Comparison of ENCODE assay signal across 1 cellular context in the genomic region with DNA sequence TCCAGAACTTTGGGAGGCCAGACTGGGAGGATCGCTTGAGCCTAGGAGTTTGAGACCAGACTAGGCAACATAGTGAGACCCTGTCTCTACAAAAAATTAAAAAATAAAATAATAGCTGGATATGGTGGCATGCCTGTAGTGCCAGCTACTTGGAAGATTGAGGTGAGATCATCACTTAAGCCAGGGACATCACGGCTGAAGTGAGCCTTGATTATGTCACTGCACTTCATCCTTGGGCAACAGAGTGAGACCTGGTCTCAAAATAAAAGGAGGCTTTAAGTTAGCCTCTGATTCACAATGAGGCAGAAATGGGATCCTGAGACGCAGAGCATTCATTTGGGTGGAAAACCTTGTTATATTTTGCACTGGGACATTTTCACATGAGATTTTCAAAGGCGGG.
TF ChIP-seq lines count a peak whose summit lies in the region.

No MANE protein-coding gene starts in this region.

TF ChIP-seq in K562, 482 proteins besides CTCF, POLR2A, EP300 and RAD21 (continued from another document):
- TF ChIP-seq, protein P1, sequence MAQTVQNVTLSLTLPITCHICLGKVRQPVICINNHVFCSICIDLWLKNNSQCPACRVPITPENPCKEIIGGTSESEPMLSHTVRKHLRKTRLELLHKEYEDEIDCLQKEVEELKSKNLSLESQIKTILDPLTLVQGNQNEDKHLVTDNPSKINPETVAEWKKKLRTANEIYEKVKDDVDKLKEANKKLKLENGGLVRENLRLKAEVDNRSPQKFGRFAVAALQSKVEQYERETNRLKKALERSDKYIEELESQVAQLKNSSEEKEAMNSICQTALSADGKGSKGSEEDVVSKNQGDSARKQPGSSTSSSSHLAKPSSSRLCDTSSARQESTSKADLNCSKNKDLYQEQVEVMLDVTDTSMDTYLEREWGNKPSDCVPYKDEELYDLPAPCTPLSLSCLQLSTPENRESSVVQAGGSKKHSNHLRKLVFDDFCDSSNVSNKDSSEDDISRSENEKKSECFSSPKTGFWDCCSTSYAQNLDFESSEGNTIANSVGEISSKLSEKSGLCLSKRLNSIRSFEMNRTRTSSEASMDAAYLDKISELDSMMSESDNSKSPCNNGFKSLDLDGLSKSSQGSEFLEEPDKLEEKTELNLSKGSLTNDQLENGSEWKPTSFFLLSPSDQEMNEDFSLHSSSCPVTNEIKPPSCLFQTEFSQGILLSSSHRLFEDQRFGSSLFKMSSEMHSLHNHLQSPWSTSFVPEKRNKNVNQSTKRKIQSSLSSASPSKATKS (CRISPR knock-in tag; IDR thresholded peaks at IDR 0.05) = no peak
- TF ChIP-seq ZNF764 (CRISPR knock-in tag; IDR thresholded peaks at IDR 0.05; ENCODE audit: low read depth) (no peak), EZH2 (IDR thresholded peaks at IDR 0.05; ENCODE audit: borderline replicate concordance, low read depth, low read length) (no peak), SREBF2 (CRISPR knock-in tag; IDR thresholded peaks at IDR 0.05) (no peak), ZNF778 (CRISPR knock-in tag; IDR thresholded peaks at IDR 0.05) (no peak)
- TF ChIP-seq, protein P2, sequence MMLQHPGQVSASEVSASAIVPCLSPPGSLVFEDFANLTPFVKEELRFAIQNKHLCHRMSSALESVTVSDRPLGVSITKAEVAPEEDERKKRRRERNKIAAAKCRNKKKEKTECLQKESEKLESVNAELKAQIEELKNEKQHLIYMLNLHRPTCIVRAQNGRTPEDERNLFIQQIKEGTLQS (IDR thresholded peaks at IDR 0.05) = 0 out of 2 replicates have a peak, but pooled peaks have one; percentile 8
- TF ChIP-seq, protein P2 (CRISPR knock-in tag; conservative IDR thresholded peaks at IDR 0.05) = no peak
TF ChIP-seq in K562: peak in this region for 1.
